In genomic region chr20:3794168-3794567, GRCh38 we compare ENCODE assay signal across 7 cellular contexts. TPM values are rescaled to one million over a fixed set of nuclear protein-coding genes. Genes with fewer than 3 reads are reported as not detected.
"Had no signal": no experiment of that assay in that cellular context is flagged by ENCODE, and none has a peak within 500 bp of the region (broad histone marks: within the 10 kb centered on the region; RNA-seq: fewer than 3 reads in every experiment).

No MANE protein-coding gene starts in this region.

RNA-seq across cellular contexts. Expression of gene SPEF1, which starts 12.9 kb away (rescaled TPM):
- total RNA-seq: esophagus mucosa, gastroesophageal sphincter, liver, sciatic nerve, suprapubic skin, vagina had no signal
- polyA plus RNA-seq: hepatocyte, liver had no signal
